Comparison of ENCODE assay signal across 12 cellular contexts in the genomic region with DNA sequence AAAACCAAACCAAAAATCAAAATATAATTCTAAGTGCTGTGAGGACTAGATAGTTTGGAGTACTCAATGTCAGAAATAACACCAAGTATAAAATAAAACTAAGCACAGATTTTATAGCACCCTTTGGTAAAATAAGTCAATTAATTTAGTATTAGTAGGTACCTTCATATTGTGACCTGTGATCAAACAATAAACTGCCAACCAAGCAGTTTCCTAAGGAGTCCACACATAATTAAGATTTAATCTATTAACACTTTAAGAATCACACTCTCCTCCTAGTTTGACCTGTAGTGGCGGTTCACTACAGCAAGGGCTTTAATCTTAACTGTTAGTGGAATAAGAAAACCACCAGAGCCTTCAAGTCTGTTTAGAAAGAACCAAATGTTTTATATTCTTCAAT. TPM values are rescaled to one million over a fixed set of nuclear protein-coding genes. Genes with fewer than 3 reads are reported as not detected.
DNase-seq lines count a peak whose midpoint lies in the region; ATAC-seq, FAIRE-seq and TF ChIP-seq lines count a peak whose summit lies in the region.
"Had no signal": no experiment of that assay in that cellular context is flagged by ENCODE, and none has a peak within 500 bp of the region (broad histone marks: within the 10 kb centered on the region; RNA-seq: fewer than 3 reads in every experiment).

No MANE protein-coding gene starts in this region.

- H3K27me3 Mint-ChIP-seq in activated CD4-positive, alpha-beta T cell treated with anti-CD3 and anti-CD28 coated beads, Interleukin-2, amount 10 ng/mL, durations not matched to agents 24 days and 14 days: no peaks in the 10 kb centered on the region

- H4K20me1 ChIP-seq in fibroblast of lung (ENCODE audit: control insufficient read depth, extremely low read depth, insufficient read depth, low read length): peaks cover 2% of the 10 kb centered on the region

- H3K4me2 ChIP-seq in fibroblast of lung (ENCODE audit: extremely low read depth, insufficient read depth, low read length): peak overlapping the region; percentile 75

- H3K9ac ChIP-seq in fibroblast of lung (ENCODE audit: insufficient read depth, low read length): no peak overlapping the region

- peaks cover 36% of the 10 kb centered on the region for H3K4me1 Mint-ChIP-seq in activated CD4-positive, alpha-beta T cell treated with anti-CD3 and anti-CD28 coated beads, Interleukin-2, amount 10 ng/mL, durations not matched to agents 24 days and 14 days

- peaks cover 8% of the 10 kb centered on the region for H3K4me1 ChIP-seq in fibroblast of lung (ENCODE audit: control insufficient read depth, extremely low read depth, insufficient read depth, low read length)
- peaks cover 0 to 5% of the 10 kb centered on the region in 2 donors for H3K4me1 ChIP-seq in small intestine (ENCODE audit: control insufficient read depth in 2 of 2, insufficient read depth in 1 of 2, low read depth in 1 of 2, low read length in 1 of 2)

- H3K27me3 ChIP-seq in fibroblast of lung (ENCODE audit: control insufficient read depth, insufficient read depth, low read length) (no peaks in the 10 kb centered on the region), small intestine (ENCODE audit: control insufficient read depth in 2 of 2, insufficient read depth in 2 of 2, low read length in 2 of 2) (no peaks in the 10 kb centered on the region)

- intact Hi-C loops in activated CD4-positive, alpha-beta T cell treated with anti-CD3 and anti-CD28 coated beads, Interleukin-2, amount 10 ng/mL, durations not matched to agents 24 days and 14 days (cut with micrococcal nuclease): loop anchor here (5.0 kb wide), 1 partner anchor 340 kb away; no protein-coding TSS in a partner anchor

- no peaks in the 10 kb centered on the region for H3K9me3 ChIP-seq in fibroblast of lung (ENCODE audit: control insufficient read depth, insufficient read depth, low read depth, low read length)
- H3K9me3 ChIP-seq in small intestine (ENCODE audit: control insufficient read depth, low read depth): no peaks in the 10 kb centered on the region

- H3K36me3 Mint-ChIP-seq in activated CD4-positive, alpha-beta T cell treated with anti-CD3 and anti-CD28 coated beads, Interleukin-2, amount 10 ng/mL, durations not matched to agents 24 days and 14 days (ENCODE audit: low read depth): peaks cover 77% of the 10 kb centered on the region

- FAIRE-seq in small intestine (lab: Jason Lieb, UNC): no peak
- FAIRE-seq: GM19239 had no signal

- 37 to 51% (median 38%) methylated on average over 1 of the region's 1 CpG for WGBS in small intestine, 3 donors

- peaks cover 86% of the 10 kb centered on the region for H3K79me2 ChIP-seq in fibroblast of lung (ENCODE audit: control insufficient read depth, insufficient read depth, low read length)

- peaks cover 13% of the 10 kb centered on the region for H3K36me3 ChIP-seq in fibroblast of lung (ENCODE audit: control insufficient read depth, insufficient read depth, low read length)
- H3K36me3 ChIP-seq in small intestine (ENCODE audit: control insufficient read depth in 2 of 2, insufficient read depth in 2 of 2, low read length in 2 of 2): peaks cover 16 to 27% of the 10 kb centered on the region in 2 donors

- no peak overlapping the region for H3K27ac Mint-ChIP-seq in activated CD4-positive, alpha-beta T cell treated with anti-CD3 and anti-CD28 coated beads, Interleukin-2, amount 10 ng/mL, durations not matched to agents 24 days and 14 days

- H3K27ac ChIP-seq in VCaP (peak overlapping the region; percentile 98), fibroblast of lung (ENCODE audit: insufficient read depth, low read length) (no peak overlapping the region), small intestine (ENCODE audit: low read depth in 1 of 2, low read length in 1 of 2) (no peak overlapping the region)

- H3K4me3 Mint-ChIP-seq in activated CD4-positive, alpha-beta T cell treated with anti-CD3 and anti-CD28 coated beads, Interleukin-2, amount 10 ng/mL, durations not matched to agents 24 days and 14 days: peak overlapping the region; percentile 94

- no peak for DNase-seq in activated CD4-positive, alpha-beta T cell treated with anti-CD3 and anti-CD28 coated beads, Interleukin-2, amount 10 ng/mL, durations not matched to agents 24 days and 14 days
- no peak for DNase-seq in activated CD4-positive, alpha-beta T cell treated with anti-CD3 and anti-CD28 coated beads, Interleukin-2, amount 50 U/mL, for 4 hours
- no peak for DNase-seq in fibroblast of lung (ENCODE audit: low read depth in 2 of 2)
- peak; percentile 33 for DNase-seq in small intestine
- DNase-seq in NK-92 treated with Interleukin-12 subunit alpha and Interleukin-12 subunit beta, amount 100 ng/mL, for 24 hours (lab: John Stamatoyannopoulos, UW): no peak
- DNase-seq: activated CD8-positive, alpha-beta memory T cell treated with anti-CD3 and anti-CD28 coated beads, Interleukin-2, amount 50 U/mL, for 48 hours; C1 segment of cervical spinal cord; NCI-H446 had no signal

- ATAC-seq in HG03460 (IDR thresholded peaks at IDR 0.05; ENCODE audit: unreplicated experiment) (no peak), HG02588 (IDR thresholded peaks at IDR 0.05; ENCODE audit: unreplicated experiment) (no peak)

- TF ChIP-seq CTCF in VCaP (conservative IDR thresholded peaks at IDR 0.05): no peak
- TF ChIP-seq CTCF in fibroblast of lung (conservative IDR thresholded peaks at IDR 0.05 in 1 of 2, IDR thresholded peaks at IDR 0.05 in 1 of 2; ENCODE audit: low read depth in 1 of 2, low read length in 2 of 2): no peak

- H2AFZ ChIP-seq in fibroblast of lung (ENCODE audit: low read length): no peak overlapping the region

- H3K9me3 Mint-ChIP-seq in activated CD4-positive, alpha-beta T cell treated with anti-CD3 and anti-CD28 coated beads, Interleukin-2, amount 10 ng/mL, durations not matched to agents 24 days and 14 days: no peaks in the 10 kb centered on the region

- H3K4me3 ChIP-seq in fibroblast of lung (replicated peaks in 1 of 4; ENCODE audit: control extremely low read depth in 1 of 4, insufficient read depth in 1 of 4, low read depth in 3 of 4, low read length in 4 of 4): peak overlapping the region; percentile 71 to 99 (median 90)
- H3K4me3 ChIP-seq in small intestine (ENCODE audit: low read depth in 1 of 2, low read length in 2 of 2): peak overlapping the region in 1 of 2 donors; percentile 88

RNA-seq across cellular contexts. Expression of a gene that starts 2.8 kb away (rescaled TPM):
- total RNA-seq in activated CD4-positive, alpha-beta T cell treated with anti-CD3 and anti-CD28 coated beads, Interleukin-2, amount 10 ng/mL, durations not matched to agents 24 days and 14 days: 892 and 897 TPM in 2 replicates
- total RNA-seq in fibroblast of lung: 475 and 616 TPM in 2 replicates
- polyA plus RNA-seq in fibroblast of lung (558 and 618 TPM in 2 replicates), small intestine (100 to 1,000 TPM; 257 to 356 (median 269) TPM)
- polyA plus RNA-seq in fibroblast of lung (2012): 484 and 583 TPM in 2 replicates
- polyA minus RNA-seq in fibroblast of lung (ENCODE audit: low replicate concordance): 285 and 431 TPM in 2 replicates

RNA-seq across cellular contexts. Expression of a gene that starts 3.4 kb away (rescaled TPM):
- total RNA-seq in activated CD4-positive, alpha-beta T cell treated with anti-CD3 and anti-CD28 coated beads, Interleukin-2, amount 10 ng/mL, durations not matched to agents 24 days and 14 days: 28.9 and 29.3 TPM in 2 replicates
- 3.6 and 5.0 TPM in 2 replicates for total RNA-seq in fibroblast of lung
- 2.3 and 3.1 TPM in 2 replicates for polyA plus RNA-seq in fibroblast of lung
- 5.9 and 8.3 TPM in 2 replicates for polyA plus RNA-seq in fibroblast of lung (2012)
- polyA minus RNA-seq in fibroblast of lung (ENCODE audit: low replicate concordance): 1.8 and 2.8 TPM in 2 replicates
- 1 to 10 TPM; 3.2 to 6.4 (median 5.4) TPM for polyA plus RNA-seq in small intestine

RNA-seq across cellular contexts. Expression of a gene that starts 56.0 kb away (rescaled TPM):
- 2.4 and 2.7 TPM in 2 replicates for total RNA-seq in activated CD4-positive, alpha-beta T cell treated with anti-CD3 and anti-CD28 coated beads, Interleukin-2, amount 10 ng/mL, durations not matched to agents 24 days and 14 days
- 4.8 and 6.2 TPM in 2 replicates for total RNA-seq in fibroblast of lung
- polyA plus RNA-seq in fibroblast of lung (0.98 and 1.00 TPM in 2 replicates), small intestine (1 to 10 TPM in 2 of 3 donors, under 1 TPM in 1; 0.27 to 1.6 (median 1.1) TPM)
- 0.62 and 1.2 TPM in 2 replicates for polyA plus RNA-seq in fibroblast of lung (2012)
- not detected in 2 replicates for polyA minus RNA-seq in fibroblast of lung (ENCODE audit: low replicate concordance)
